9 cellular contexts compared by ENCODE assay signal in genomic region chr12:93902736-93903562, GRCh38.
"Had no signal": no experiment of that assay in that cellular context is flagged by ENCODE, and none has a peak within 500 bp of the region (broad histone marks: within the 10 kb centered on the region; RNA-seq: fewer than 3 reads in every experiment).

No MANE protein-coding gene starts in this region.

- H3K4me3 ChIP-seq: testis had no signal

- ATAC-seq: stimulated activated naive CD8-positive, alpha-beta T cell treated with anti-CD3 and anti-CD28 coated beads, Interleukin-15, amount 100 ng/mL, for 72 hours had no signal

- H3K9me3 ChIP-seq: testis had no signal

- H3K27ac ChIP-seq: testis had no signal

- H3K4me1 ChIP-seq: testis had no signal

- DNase-seq: activated effector memory CD4-positive, alpha-beta T cell treated with anti-CD3 and anti-CD28 coated beads, Interleukin-2, amount 50 U/mL, for 16 hours; activated T-cell treated with anti-CD3 and anti-CD28 coated beads, Interleukin-2, amount 50 U/mL, for 24 hours; amygdala; erythroblast; hypothalamus; nephron progenitor cell; stimulated activated CD4-positive, alpha-beta T cell treated with anti-CD3 and anti-CD28 coated beads, Interleukin-4, amount 100 ng/mL, for 4 hours; stimulated activated naive CD8-positive, alpha-beta T cell treated with anti-CD3 and anti-CD28 coated beads, Interleukin-15, amount 100 ng/mL, for 72 hours; testis had no signal

- H3K27me3 ChIP-seq: testis had no signal
